8 cellular contexts compared by ENCODE assay signal in genomic region chr9:37575921-37576721, GRCh38. TPM values are rescaled to one million over a fixed set of nuclear protein-coding genes. Genes with fewer than 3 reads are reported as not detected.
DNase-seq lines count a peak whose midpoint lies in the region; ATAC-seq, FAIRE-seq and TF ChIP-seq lines count a peak whose summit lies in the region.

TSS of gene FBXO10 (minus strand) at chr9:37576380. CDS start at chr9:37541768, 34,612 bp downstream.

- peak; percentile 39 for FAIRE-seq in GM19239 (lab: Jason Lieb, UNC)

- no peak for TF ChIP-seq CTCF in BJ (IDR thresholded peaks at IDR 0.05; ENCODE audit: insufficient read depth, low read depth, low read length)
- no peak for TF ChIP-seq CTCF in OCI-LY1 (IDR thresholded peaks at IDR 0.05; ENCODE audit: low read length)
- TF ChIP-seq CTCF in foreskin fibroblast (IDR thresholded peaks at IDR 0.05; ENCODE audit: low read depth, low read length) = no peak
- no peak for TF ChIP-seq CTCF in natural killer cell (IDR thresholded peaks at IDR 0.05)
- no peak for TF ChIP-seq CTCF in testis (IDR thresholded peaks at IDR 0.05)

- TF ChIP-seq POLR2A in testis (IDR thresholded peaks at IDR 0.05) = no peak

- ATAC-seq in HG03378 (IDR thresholded peaks at IDR 0.05; ENCODE audit: unreplicated experiment) (peak; percentile 50), natural killer cell (peak; percentile 69 to 81 (median 79))

- no peak within 1 kb of the TSS for H2AFZ ChIP-seq in OCI-LY1 (ENCODE audit: low read length)

- H3K9ac ChIP-seq in OCI-LY1 (ENCODE audit: low read length) = peak within 1 kb of the TSS; percentile 92

- H3K9me3 Mint-ChIP-seq in natural killer cell = no peaks in the 10 kb centered on the region

- no peaks in the 10 kb centered on the region for H3K9me2 ChIP-seq in OCI-LY1 (ENCODE audit: low read depth, low read length)

- H3K9me3 ChIP-seq in OCI-LY1 (ENCODE audit: low read length) = no peaks in the 10 kb centered on the region
- H3K9me3 ChIP-seq in testis = no peaks in the 10 kb centered on the region

- no peaks in the 10 kb centered on the region for H4K20me1 ChIP-seq in OCI-LY1 (ENCODE audit: insufficient read depth, low read length)

- H3K36me3 ChIP-seq in BJ (ENCODE audit: control insufficient read depth, insufficient read depth, low read length) (peaks cover 2% of the 10 kb centered on the region), OCI-LY1 (ENCODE audit: insufficient read depth, low read length) (peaks cover 52% of the 10 kb centered on the region), testis (ENCODE audit: low read depth, missing control alignments) (no peaks in the 10 kb centered on the region)

- H3K27me3 Mint-ChIP-seq in natural killer cell (ENCODE audit: low read depth in 2 of 2) = no peaks in the 10 kb centered on the region

- intact Hi-C loops in natural killer cell (cut with micrococcal nuclease) (no loop called here), testis (cut with DNase I; ENCODE audit: low total_unique reads) (no loop called here)

- WGBS in testis, 2 donors = 0 to 1% methylated on average over 46 to 74 of the region's 81 CpGs

- POLR2A ChIA-PET in BJ (lab: Charles Lee) = interaction anchor here (0.5 to 1.1 kb wide), 4 partner anchors 11 to 231 kb away, joined by 3 to 6 read pairs (median 5); partner anchors contain the start of gene TOMM5

- H3K4me3 ChIP-seq in BJ (ENCODE audit: low read depth, low read length) (peak within 1 kb of the TSS; percentile 88), OCI-LY1 (ENCODE audit: low read depth, low read length, poor library complexity, severe bottlenecking) (peak within 1 kb of the TSS; percentile 82), foreskin fibroblast (ENCODE audit: low read depth in 1 of 2, low read length in 2 of 2) (peak within 1 kb of the TSS; percentile 76 to 88), testis (peak within 1 kb of the TSS; percentile 78 to 80)

- no peak for DNase-seq in BJ (ENCODE audit: low read depth)
- peak; percentile 40 for DNase-seq in GM19239 (ENCODE audit: insufficient read length, low spot score)
- DNase-seq in activated gamma-delta T cell treated with anti-CD3 and anti-CD28 coated beads, Interleukin-2, amount 50 U/mL, for 16 hours (ENCODE audit: low read depth) = peak; percentile 1
- DNase-seq in foreskin fibroblast = peak; percentile 71 to 90
- DNase-seq in natural killer cell = peak; percentile 36
- peak; percentile 78 for DNase-seq in testis

- H3K36me3 Mint-ChIP-seq in natural killer cell = no peaks in the 10 kb centered on the region

- peak within 1 kb of the TSS in 1 of 2 donors; percentile 83 for H3K27ac Mint-ChIP-seq in natural killer cell

- H3K79me2 ChIP-seq in OCI-LY1 (ENCODE audit: insufficient read depth, low read length) = peaks cover 80% of the 10 kb centered on the region

- no peaks in the 10 kb centered on the region for H3F3A ChIP-seq in OCI-LY1 (ENCODE audit: insufficient read depth, low read length)

- H3K4me2 ChIP-seq in OCI-LY1 (ENCODE audit: low read length) = peak within 1 kb of the TSS; percentile 91

- H3K27me3 ChIP-seq in BJ (ENCODE audit: control insufficient read depth, insufficient read depth, low read length) (no peaks in the 10 kb centered on the region), OCI-LY1 (ENCODE audit: insufficient read depth, low read length) (no peaks in the 10 kb centered on the region), testis (no peaks in the 10 kb centered on the region)

- peak within 1 kb of the TSS; percentile 83 for H3K4me3 Mint-ChIP-seq in natural killer cell

- H3K4me1 ChIP-seq in OCI-LY1 (ENCODE audit: insufficient read depth, low read length, severe bottlenecking) (peaks cover 74% of the 10 kb centered on the region), testis (peaks cover 19% of the 10 kb centered on the region)

- peak within 1 kb of the TSS; percentile 93 for H3K27ac ChIP-seq in OCI-LY1 (ENCODE audit: low read depth, low read length, poor library complexity, severe bottlenecking)
- H3K27ac ChIP-seq in testis = peak within 1 kb of the TSS; percentile 66 to 81

- peaks cover 17 to 21% of the 10 kb centered on the region in 2 donors for H3K4me1 Mint-ChIP-seq in natural killer cell

- CTCF ChIA-PET in BJ (lab: Yijun Ruan, JAX) = interaction anchor here (1.4 to 1.5 kb wide), 2 partner anchors 14 to 90 kb away, joined by 3 read pairs; partner anchors contain the start of gene POLR1E

RNA-seq across cellular contexts. Expression of gene FBXO10, which starts in this region (rescaled TPM):
- polyA plus RNA-seq in BJ (2011; rRNA removed) (10.6 and 13.3 TPM in 2 replicates), testis (ENCODE audit: insufficient read depth, low read depth, low replicate concordance) (28.7 TPM)
- 15.7 and 23.3 TPM in 2 replicates for polyA minus RNA-seq in BJ (2011; rRNA and poly(A)+ RNA removed)
- total RNA-seq in natural killer cell (1 to 10 TPM; 1.7 to 2.2 (median 2.1) TPM), testis (10 to 100 TPM; 28.3 to 31.7 TPM)

Comparison
In these comparisons a context has a peak if more than half of its experiments do, and no peak if none do; other contexts are left out.
1. RNA of gene FBXO10 (total RNA-seq): 28.3 to 31.7 TPM in testis; 1.7 to 2.2 TPM in natural killer cell; every median in the first group is over 4 times any median in the second.
2. Peak in every context shown above with its lines, with median percentiles within 50 percentile points of each other: H3K4me3 ChIP-seq.